19 cellular contexts compared by ENCODE assay signal in the genomic region with DNA sequence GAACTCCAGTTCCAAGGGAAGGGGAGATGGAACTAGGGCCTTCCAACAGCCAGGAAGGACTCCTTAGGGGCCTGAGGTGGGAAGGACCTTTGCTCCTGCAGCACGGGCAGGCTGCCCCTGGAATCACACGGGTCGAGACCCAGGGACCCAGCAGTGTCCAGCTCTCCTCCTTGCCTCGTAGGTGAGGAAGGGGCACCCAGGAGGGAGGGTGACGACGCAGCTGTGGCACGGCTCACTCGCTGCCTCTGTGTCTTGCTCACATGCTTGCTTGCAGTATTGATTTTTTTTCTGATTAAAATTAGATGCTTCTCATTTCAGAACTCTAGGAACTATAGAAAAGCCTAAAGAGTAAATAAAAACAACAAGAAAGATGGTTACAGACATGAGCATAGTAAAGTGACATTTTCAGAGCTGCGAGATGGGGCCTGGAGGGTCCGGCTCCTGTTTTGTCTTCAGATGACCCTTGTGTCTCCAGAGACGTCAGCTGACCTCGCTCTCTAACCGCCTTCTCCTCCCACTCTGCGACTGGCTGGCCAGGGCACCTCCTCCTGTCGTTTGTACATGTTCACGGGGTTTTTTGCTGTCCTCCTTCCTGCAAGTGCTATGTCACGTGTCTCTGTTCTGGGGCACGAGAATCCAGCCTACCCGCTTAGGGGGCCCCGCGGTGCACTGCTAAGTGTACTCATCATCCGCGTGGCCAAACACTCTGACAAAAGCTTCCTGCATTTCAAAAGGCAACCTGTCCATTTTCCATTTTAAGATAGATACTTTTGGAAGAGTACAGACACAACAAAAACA.
DNase-seq lines count a peak whose midpoint lies in the region; ATAC-seq and TF ChIP-seq lines count a peak whose summit lies in the region.
"Had no signal": no experiment of that assay in that cellular context is flagged by ENCODE, and none has a peak within 500 bp of the region (broad histone marks: within the 10 kb centered on the region; RNA-seq: fewer than 3 reads in every experiment).

No MANE protein-coding gene starts in this region.

- H3K79me2 ChIP-seq in osteoblast (ENCODE audit: insufficient read depth, low read length): no peaks in the 10 kb centered on the region

- H3K27me3 Mint-ChIP-seq in HFFc6 (ENCODE audit: insufficient read depth): peaks cover 8% of the 10 kb centered on the region

- H2AFZ ChIP-seq in osteoblast (ENCODE audit: low read length): no peak overlapping the region
- H2AFZ ChIP-seq: neural progenitor cell had no signal

- TF ChIP-seq CTCF in HFFc6 (IDR thresholded peaks at IDR 0.05): no peak
- TF ChIP-seq CTCF in fibroblast of villous mesenchyme (IDR thresholded peaks at IDR 0.05; ENCODE audit: insufficient read depth, low read depth, low read length): no peak
- no peak for TF ChIP-seq CTCF in osteoblast (IDR thresholded peaks at IDR 0.05; ENCODE audit: extremely low read depth, low read depth, low read length)
- TF ChIP-seq CTCF in transverse colon (IDR thresholded peaks at IDR 0.05): no peak

- TF ChIP-seq POLR2A in transverse colon (IDR thresholded peaks at IDR 0.05): no peak

- in situ Hi-C loops in transverse colon (cut with MboI; ENCODE audit: low pct_ligation_motif_present in 1 of 4, low pct_unique_long_range_greater_than_20kb in 1 of 4, low sequenced_read_pairs in 3 of 4): no loop called here

- H3K36me3 ChIP-seq in osteoblast (ENCODE audit: insufficient read depth, low read length): no peaks in the 10 kb centered on the region
- no peaks in the 10 kb centered on the region for H3K36me3 ChIP-seq in transverse colon
- H3K36me3 ChIP-seq: BE2C, neural progenitor cell had no signal

- H3K27me3 ChIP-seq in osteoblast (ENCODE audit: insufficient read depth, low read length) (no peaks in the 10 kb centered on the region), transverse colon (no peaks in the 10 kb centered on the region)
- H3K27me3 ChIP-seq: BE2C, neural progenitor cell had no signal

- peak overlapping the region; percentile 44 for H3K4me3 Mint-ChIP-seq in HFFc6
- H3K4me3 Mint-ChIP-seq: neural progenitor cell had no signal

- no peaks in the 10 kb centered on the region for H3K9me3 Mint-ChIP-seq in HFFc6

- no peaks in the 10 kb centered on the region for H3K36me3 Mint-ChIP-seq in HFFc6 (ENCODE audit: low read depth)
- H3K36me3 Mint-ChIP-seq: neural progenitor cell had no signal

- peak; percentile 28 for DNase-seq in HFFc6
- peak; percentile 45 for DNase-seq in fibroblast of villous mesenchyme (ENCODE audit: low read depth)
- DNase-seq in osteoblast (ENCODE audit: insufficient read length, low spot score, missing footprints): peak; percentile 3
- peak; percentile 19 for DNase-seq in transverse colon
- no peak for DNase-seq in ecto neural progenitor cell (ENCODE audit: low spot score)
- no peak for DNase-seq in stimulated activated naive CD8-positive, alpha-beta T cell treated with anti-CD3 and anti-CD28 coated beads, Interleukin-15, Interleukin-2, amounts not matched to agents 100 U/mL and 50 U/mL, for 24 hours
- DNase-seq: BE2C; Calu3; central memory CD4-positive, alpha-beta T cell; effector CD4-positive, alpha-beta T cell; hippocampal formation; islet precursor cell; NCI-H146; NCI-H2227 treated with DMSO at 0.1 percent for 48 hours; stimulated activated CD4-positive, alpha-beta T cell treated with anti-CD3 and anti-CD28 coated beads, Interleukin-2, amount 100 ng/mL, for 48 hours had no signal

- intact Hi-C loops in transverse colon (cut with DNase I; ENCODE audit: low total_unique reads): no loop called here

- no peak for ATAC-seq in GM21717 (IDR thresholded peaks at IDR 0.05; ENCODE audit: unreplicated experiment)
- ATAC-seq in stimulated activated naive CD8-positive, alpha-beta T cell treated with anti-CD3 and anti-CD28 coated beads, Interleukin-15, Interleukin-2, amounts not matched to agents 100 U/mL and 50 U/mL, for 24 hours: no peak
- ATAC-seq in GM19395 (IDR thresholded peaks at IDR 0.05; ENCODE audit: unreplicated experiment): no peak

- no peak overlapping the region for H3K4me2 ChIP-seq in osteoblast (ENCODE audit: insufficient read depth, low read length)
- H3K4me2 ChIP-seq: neural progenitor cell had no signal

- WGBS in transverse colon (ENCODE audit: low coverage in 1 of 2), 2 donors: 69 to 72% methylated on average over 11 to 23 of the region's 23 CpGs

- peaks cover 13% of the 10 kb centered on the region for H3K4me1 Mint-ChIP-seq in HFFc6 (ENCODE audit: low read depth)

- no peak overlapping the region for H3K4me3 ChIP-seq in fibroblast of villous mesenchyme (ENCODE audit: low read depth, low read length)
- H3K4me3 ChIP-seq in osteoblast (ENCODE audit: insufficient read depth, low read length): no peak overlapping the region
- H3K4me3 ChIP-seq in transverse colon: no peak overlapping the region
- H3K4me3 ChIP-seq: neural progenitor cell, skin epidermis had no signal

- no peaks in the 10 kb centered on the region for H4K20me1 ChIP-seq in osteoblast (ENCODE audit: insufficient read depth, low read length)

- no peak for TF ChIP-seq EP300 in transverse colon (IDR thresholded peaks at IDR 0.05; ENCODE audit: low read depth)

- H3K27ac Mint-ChIP-seq in HFFc6: no peak overlapping the region
- H3K27ac Mint-ChIP-seq: neural progenitor cell had no signal

- H3K9me3 ChIP-seq in osteoblast (ENCODE audit: low read depth, low read length) (no peaks in the 10 kb centered on the region), transverse colon (no peaks in the 10 kb centered on the region)
- H3K9me3 ChIP-seq: BE2C had no signal

- H3K27ac ChIP-seq in osteoblast (ENCODE audit: low read depth, low read length) (no peak overlapping the region), transverse colon (peak overlapping the region; percentile 48 to 77 (median 58))
- H3K27ac ChIP-seq: neural progenitor cell had no signal

- no peaks in the 10 kb centered on the region for H3K4me1 ChIP-seq in osteoblast (ENCODE audit: insufficient read depth, low read length)
- H3K4me1 ChIP-seq in transverse colon: peaks cover 0 to 10% (median 2%) of the 10 kb centered on the region in 4 donors
- H3K4me1 ChIP-seq: BE2C, neural progenitor cell had no signal

Comparison
In these comparisons a context has a peak if more than half of its experiments do, and no peak if none do; other contexts are left out.
1. DNase-seq: peak in HFFc6 (single experiment), fibroblast of villous mesenchyme (single experiment), osteoblast (single experiment) and transverse colon (single experiment); none in ecto neural progenitor cell (single experiment) and stimulated activated naive CD8-positive, alpha-beta T cell treated with anti-CD3 and anti-CD28 coated beads, Interleukin-15, Interleukin-2, amounts not matched to agents 100 U/mL and 50 U/mL, for 24 hours (single experiment).